Comparison of ENCODE assay signal across 3 cellular contexts in the genomic region with DNA sequence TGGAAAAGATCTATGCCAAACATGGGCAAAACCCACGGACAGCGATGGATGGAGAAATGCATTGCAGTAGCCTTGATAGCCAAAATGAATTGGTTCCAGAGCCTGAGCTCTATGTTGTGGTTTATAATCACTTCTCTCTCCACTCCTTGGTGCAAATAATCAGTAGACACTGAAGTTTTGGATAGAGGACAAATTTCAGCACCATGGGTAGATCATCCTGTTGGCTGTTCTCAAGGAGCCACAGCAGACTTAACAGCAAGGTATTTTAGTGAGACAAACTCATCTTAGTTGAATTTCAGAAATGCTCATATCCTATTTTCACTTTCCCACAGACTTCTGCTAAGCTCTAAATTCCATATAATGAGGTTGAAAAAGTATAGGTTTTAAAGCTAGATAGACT.
TF ChIP-seq lines count a peak whose summit lies in the region.

No MANE protein-coding gene starts in this region.

TF ChIP-seq in SK-N-SH, 30 proteins besides CTCF, POLR2A, EP300 and RAD21 (continued from another document):
- TF ChIP-seq, protein P1, sequence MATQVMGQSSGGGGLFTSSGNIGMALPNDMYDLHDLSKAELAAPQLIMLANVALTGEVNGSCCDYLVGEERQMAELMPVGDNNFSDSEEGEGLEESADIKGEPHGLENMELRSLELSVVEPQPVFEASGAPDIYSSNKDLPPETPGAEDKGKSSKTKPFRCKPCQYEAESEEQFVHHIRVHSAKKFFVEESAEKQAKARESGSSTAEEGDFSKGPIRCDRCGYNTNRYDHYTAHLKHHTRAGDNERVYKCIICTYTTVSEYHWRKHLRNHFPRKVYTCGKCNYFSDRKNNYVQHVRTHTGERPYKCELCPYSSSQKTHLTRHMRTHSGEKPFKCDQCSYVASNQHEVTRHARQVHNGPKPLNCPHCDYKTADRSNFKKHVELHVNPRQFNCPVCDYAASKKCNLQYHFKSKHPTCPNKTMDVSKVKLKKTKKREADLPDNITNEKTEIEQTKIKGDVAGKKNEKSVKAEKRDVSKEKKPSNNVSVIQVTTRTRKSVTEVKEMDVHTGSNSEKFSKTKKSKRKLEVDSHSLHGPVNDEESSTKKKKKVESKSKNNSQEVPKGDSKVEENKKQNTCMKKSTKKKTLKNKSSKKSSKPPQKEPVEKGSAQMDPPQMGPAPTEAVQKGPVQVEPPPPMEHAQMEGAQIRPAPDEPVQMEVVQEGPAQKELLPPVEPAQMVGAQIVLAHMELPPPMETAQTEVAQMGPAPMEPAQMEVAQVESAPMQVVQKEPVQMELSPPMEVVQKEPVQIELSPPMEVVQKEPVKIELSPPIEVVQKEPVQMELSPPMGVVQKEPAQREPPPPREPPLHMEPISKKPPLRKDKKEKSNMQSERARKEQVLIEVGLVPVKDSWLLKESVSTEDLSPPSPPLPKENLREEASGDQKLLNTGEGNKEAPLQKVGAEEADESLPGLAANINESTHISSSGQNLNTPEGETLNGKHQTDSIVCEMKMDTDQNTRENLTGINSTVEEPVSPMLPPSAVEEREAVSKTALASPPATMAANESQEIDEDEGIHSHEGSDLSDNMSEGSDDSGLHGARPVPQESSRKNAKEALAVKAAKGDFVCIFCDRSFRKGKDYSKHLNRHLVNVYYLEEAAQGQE (IDR thresholded peaks at IDR 0.05; ENCODE audit: low read depth, low read length), result peak; percentile 80; the same call in 1 of the 2 replicates
- no peak for TF ChIP-seq GABPA (IDR thresholded peaks at IDR 0.05; ENCODE audit: low read depth)

TF ChIP-seq in SK-N-SH treated with all-trans-retinoic acid at 6 μM for 48 hours, 23 proteins besides CTCF, POLR2A, EP300 and RAD21 (continued from another document):
- TF ChIP-seq, protein P2, sequence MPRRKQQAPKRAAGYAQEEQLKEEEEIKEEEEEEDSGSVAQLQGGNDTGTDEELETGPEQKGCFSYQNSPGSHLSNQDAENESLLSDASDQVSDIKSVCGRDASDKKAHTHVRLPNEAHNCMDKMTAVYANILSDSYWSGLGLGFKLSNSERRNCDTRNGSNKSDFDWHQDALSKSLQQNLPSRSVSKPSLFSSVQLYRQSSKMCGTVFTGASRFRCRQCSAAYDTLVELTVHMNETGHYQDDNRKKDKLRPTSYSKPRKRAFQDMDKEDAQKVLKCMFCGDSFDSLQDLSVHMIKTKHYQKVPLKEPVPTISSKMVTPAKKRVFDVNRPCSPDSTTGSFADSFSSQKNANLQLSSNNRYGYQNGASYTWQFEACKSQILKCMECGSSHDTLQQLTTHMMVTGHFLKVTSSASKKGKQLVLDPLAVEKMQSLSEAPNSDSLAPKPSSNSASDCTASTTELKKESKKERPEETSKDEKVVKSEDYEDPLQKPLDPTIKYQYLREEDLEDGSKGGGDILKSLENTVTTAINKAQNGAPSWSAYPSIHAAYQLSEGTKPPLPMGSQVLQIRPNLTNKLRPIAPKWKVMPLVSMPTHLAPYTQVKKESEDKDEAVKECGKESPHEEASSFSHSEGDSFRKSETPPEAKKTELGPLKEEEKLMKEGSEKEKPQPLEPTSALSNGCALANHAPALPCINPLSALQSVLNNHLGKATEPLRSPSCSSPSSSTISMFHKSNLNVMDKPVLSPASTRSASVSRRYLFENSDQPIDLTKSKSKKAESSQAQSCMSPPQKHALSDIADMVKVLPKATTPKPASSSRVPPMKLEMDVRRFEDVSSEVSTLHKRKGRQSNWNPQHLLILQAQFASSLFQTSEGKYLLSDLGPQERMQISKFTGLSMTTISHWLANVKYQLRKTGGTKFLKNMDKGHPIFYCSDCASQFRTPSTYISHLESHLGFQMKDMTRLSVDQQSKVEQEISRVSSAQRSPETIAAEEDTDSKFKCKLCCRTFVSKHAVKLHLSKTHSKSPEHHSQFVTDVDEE (CRISPR knock-in tag; IDR thresholded peaks at IDR 0.05), result no peak
- TF ChIP-seq GLIS3 (CRISPR knock-in tag; IDR thresholded peaks at IDR 0.05) (no peak), ZNF70 (CRISPR knock-in tag; IDR thresholded peaks at IDR 0.05) (no peak), RARB (CRISPR knock-in tag; IDR thresholded peaks at IDR 0.05) (no peak), ARNTL (CRISPR knock-in tag; IDR thresholded peaks at IDR 0.05; ENCODE audit: borderline replicate concordance, low read depth) (no peak), CSDC2 (CRISPR knock-in tag; IDR thresholded peaks at IDR 0.05) (no peak), ZNF565 (CRISPR knock-in tag; conservative IDR thresholded peaks at IDR 0.05; ENCODE audit: low read depth) (no peak), ZNF8 (CRISPR knock-in tag; IDR thresholded peaks at IDR 0.05) (no peak), PATZ1 (CRISPR knock-in tag; IDR thresholded peaks at IDR 0.05; ENCODE audit: borderline replicate concordance) (no peak), ZFP3 (CRISPR knock-in tag; IDR thresholded peaks at IDR 0.05) (no peak)
- TF ChIP-seq, protein P3, sequence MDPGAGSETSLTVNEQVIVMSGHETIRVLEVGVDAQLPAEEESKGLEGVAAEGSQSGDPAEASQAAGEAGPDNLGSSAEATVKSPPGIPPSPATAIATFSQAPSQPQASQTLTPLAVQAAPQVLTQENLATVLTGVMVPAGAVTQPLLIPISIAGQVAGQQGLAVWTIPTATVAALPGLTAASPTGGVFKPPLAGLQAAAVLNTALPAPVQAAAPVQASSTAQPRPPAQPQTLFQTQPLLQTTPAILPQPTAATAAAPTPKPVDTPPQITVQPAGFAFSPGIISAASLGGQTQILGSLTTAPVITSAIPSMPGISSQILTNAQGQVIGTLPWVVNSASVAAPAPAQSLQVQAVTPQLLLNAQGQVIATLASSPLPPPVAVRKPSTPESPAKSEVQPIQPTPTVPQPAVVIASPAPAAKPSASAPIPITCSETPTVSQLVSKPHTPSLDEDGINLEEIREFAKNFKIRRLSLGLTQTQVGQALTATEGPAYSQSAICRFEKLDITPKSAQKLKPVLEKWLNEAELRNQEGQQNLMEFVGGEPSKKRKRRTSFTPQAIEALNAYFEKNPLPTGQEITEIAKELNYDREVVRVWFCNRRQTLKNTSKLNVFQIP (CRISPR knock-in tag; IDR thresholded peaks at IDR 0.05; ENCODE audit: borderline replicate concordance, low read depth), result no peak
- TF ChIP-seq, protein P4, sequence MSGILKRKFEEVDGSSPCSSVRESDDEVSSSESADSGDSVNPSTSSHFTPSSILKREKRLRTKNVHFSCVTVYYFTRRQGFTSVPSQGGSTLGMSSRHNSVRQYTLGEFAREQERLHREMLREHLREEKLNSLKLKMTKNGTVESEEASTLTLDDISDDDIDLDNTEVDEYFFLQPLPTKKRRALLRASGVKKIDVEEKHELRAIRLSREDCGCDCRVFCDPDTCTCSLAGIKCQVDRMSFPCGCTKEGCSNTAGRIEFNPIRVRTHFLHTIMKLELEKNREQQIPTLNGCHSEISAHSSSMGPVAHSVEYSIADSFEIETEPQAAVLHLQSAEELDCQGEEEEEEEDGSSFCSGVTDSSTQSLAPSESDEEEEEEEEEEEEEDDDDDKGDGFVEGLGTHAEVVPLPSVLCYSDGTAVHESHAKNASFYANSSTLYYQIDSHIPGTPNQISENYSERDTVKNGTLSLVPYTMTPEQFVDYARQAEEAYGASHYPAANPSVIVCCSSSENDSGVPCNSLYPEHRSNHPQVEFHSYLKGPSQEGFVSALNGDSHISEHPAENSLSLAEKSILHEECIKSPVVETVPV (CRISPR knock-in tag; IDR thresholded peaks at IDR 0.05), result no peak

TF ChIP-seq in GM23338, 12 proteins besides CTCF, POLR2A, EP300 and RAD21 (continued from another document):
- TF ChIP-seq, protein P1 (IDR thresholded peaks at IDR 0.05; ENCODE audit: unreplicated experiment), result peak; percentile 60
